In the genomic region with DNA sequence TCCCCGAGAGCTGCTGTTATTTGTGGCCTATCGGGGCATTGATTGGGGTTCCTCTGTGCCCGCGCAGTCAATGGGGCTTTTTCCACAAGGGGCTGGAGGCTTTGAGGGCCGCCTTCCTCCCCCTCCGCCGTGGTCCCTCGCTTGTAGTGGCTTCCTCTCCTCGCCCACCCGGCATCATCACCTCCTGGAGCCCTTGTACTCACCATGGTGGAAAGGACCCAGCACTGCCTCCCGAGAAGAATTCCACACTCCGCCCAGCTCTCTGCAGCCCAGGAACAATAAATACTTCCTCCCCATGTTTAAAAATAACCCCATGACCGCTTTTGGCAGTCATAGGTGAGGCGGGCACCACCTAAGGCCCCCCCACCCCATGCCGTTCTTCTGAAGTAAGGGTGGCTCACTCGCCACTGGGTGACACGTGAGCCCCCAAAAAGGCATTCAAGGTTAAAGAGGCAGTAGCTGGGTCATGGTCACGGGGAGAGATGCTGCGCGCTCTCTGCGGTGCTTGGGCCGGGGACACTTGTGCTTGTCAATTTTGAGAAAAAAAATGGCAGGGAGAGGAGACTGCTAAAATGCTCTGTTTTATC, we compare ENCODE assay signal across 17 cellular contexts. TPM values are rescaled to one million over a fixed set of nuclear protein-coding genes. Genes with fewer than 3 reads are reported as not detected.
A peak's percentile ranks its signal among the peaks of the same experiment; 100 is the strongest.
DNase-seq lines count a peak whose midpoint lies in the region; ATAC-seq, FAIRE-seq and TF ChIP-seq lines count a peak whose summit lies in the region.
"Had no signal": no experiment of that assay in that cellular context is flagged by ENCODE, and none has a peak within 500 bp of the region (broad histone marks: within the 10 kb centered on the region; RNA-seq: fewer than 3 reads in every experiment).

Gene MYL2 (minus strand): TSS at position 256 of the 587 bp plus-strand sequence. CDS start 50 bp downstream, at position 206.

- H3K27ac Mint-ChIP-seq in activated naive CD4-positive, alpha-beta T cell treated with anti-CD3 and anti-CD28 coated beads, Interleukin-2, amount 10 ng/mL, durations not matched to agents 7 days and 5 days = peak within 1 kb of the TSS; percentile 49
- H3K27ac Mint-ChIP-seq: CD8-positive, alpha-beta T cell had no signal

- H3K9me3 Mint-ChIP-seq in activated naive CD4-positive, alpha-beta T cell treated with anti-CD3 and anti-CD28 coated beads, Interleukin-2, amount 10 ng/mL, durations not matched to agents 7 days and 5 days = no peaks in the 10 kb centered on the region
- H3K9me3 Mint-ChIP-seq: CD8-positive, alpha-beta T cell had no signal

- no peak within 1 kb of the TSS for H3K4me3 Mint-ChIP-seq in activated naive CD4-positive, alpha-beta T cell treated with anti-CD3 and anti-CD28 coated beads, Interleukin-2, amount 10 ng/mL, durations not matched to agents 7 days and 5 days
- H3K4me3 Mint-ChIP-seq: CD8-positive, alpha-beta T cell had no signal

- H3K36me3 ChIP-seq in lung (ENCODE audit: control insufficient read depth in 2 of 2, insufficient read depth in 2 of 2, low read length in 2 of 2) (no peaks in the 10 kb centered on the region), small intestine (ENCODE audit: control insufficient read depth in 2 of 2, insufficient read depth in 2 of 2, low read length in 2 of 2) (no peaks in the 10 kb centered on the region), left lung (no peaks in the 10 kb centered on the region)
- H3K36me3 ChIP-seq: BLaER1 had no signal

- WGBS in lung, 2 donors = 72 to 77% methylated on average over 22 of the region's 22 CpGs
- WGBS in small intestine, 3 donors = 61 to 70% (median 69%) methylated on average over 22 of the region's 22 CpGs

- intact Hi-C loops in cardiac septum (cut with DNase I) = loop anchor here (1.0 kb wide), 1 partner anchor 11 kb away; no protein-coding TSS in a partner anchor
- intact Hi-C loops in left lung (cut with DNase I) = no loop called here

- H3K4me3 ChIP-seq in lung (peak within 1 kb of the TSS; percentile 11), small intestine (ENCODE audit: low read depth in 1 of 2, low read length in 2 of 2) (no peak within 1 kb of the TSS), left lung (no peak within 1 kb of the TSS)
- H3K4me3 ChIP-seq: BLaER1 had no signal

- ATAC-seq in lung (ENCODE audit: insufficient read depth, low FRiP score) (no peak), left lung (no peak), omental fat pad (ENCODE audit: low FRiP score) (no peak)
- ATAC-seq: CD8-positive, alpha-beta T cell had no signal

- H3K4me1 ChIP-seq in lung (ENCODE audit: control insufficient read depth in 2 of 2, insufficient read depth in 2 of 2, low read length in 2 of 2) (no peaks in the 10 kb centered on the region), small intestine (ENCODE audit: control insufficient read depth in 2 of 2, insufficient read depth in 1 of 2, low read depth in 1 of 2, low read length in 1 of 2) (no peaks in the 10 kb centered on the region), left lung (no peaks in the 10 kb centered on the region)

- DNase-seq in activated naive CD4-positive, alpha-beta T cell treated with anti-CD3 and anti-CD28 coated beads, Interleukin-2, amount 10 ng/mL, durations not matched to agents 7 days and 5 days = no peak
- DNase-seq in activated naive CD4-positive, alpha-beta T cell treated with anti-CD3 and anti-CD28 coated beads, Interleukin-2, amount 50 U/mL, for 16 hours = no peak
- peak; percentile 80 for DNase-seq in cardiac septum (ENCODE audit: low spot score)
- DNase-seq in lung (ENCODE audit: low spot score) = no peak
- no peak for DNase-seq in small intestine
- DNase-seq in left lung = no peak
- no peak for DNase-seq in omental fat pad (ENCODE audit: low spot score)
- DNase-seq in midbrain (lab: John Stamatoyannopoulos, UW) = no peak
- DNase-seq: CD8-positive, alpha-beta T cell; DMS79; NCI-H1105 treated with DMSO at 0.1 percent for 48 hours; NCI-H1930; NCI-H446; NCI-H748 treated with DMSO at 0.1 percent for 48 hours had no signal

- H3K27me3 ChIP-seq in lung (ENCODE audit: control insufficient read depth, insufficient read depth) (no peaks in the 10 kb centered on the region), small intestine (ENCODE audit: control insufficient read depth in 2 of 2, insufficient read depth in 2 of 2, low read length in 2 of 2) (peaks cover 0 to 2% of the 10 kb centered on the region in 2 donors), left lung (peaks cover 0 to 58% of the 10 kb centered on the region in 2 donors)
- H3K27me3 ChIP-seq: BLaER1 had no signal

- no peak for FAIRE-seq in small intestine (lab: Jason Lieb, UNC)

- peaks cover 33% of the 10 kb centered on the region for H3K27me3 Mint-ChIP-seq in activated naive CD4-positive, alpha-beta T cell treated with anti-CD3 and anti-CD28 coated beads, Interleukin-2, amount 10 ng/mL, durations not matched to agents 7 days and 5 days

- peak within 1 kb of the TSS in 1 of 2 donors; percentile 91 for H3K27ac ChIP-seq in lung (ENCODE audit: low read depth in 1 of 2, low read length in 1 of 2)
- H3K27ac ChIP-seq in small intestine (ENCODE audit: low read depth in 1 of 2, low read length in 1 of 2) = no peak within 1 kb of the TSS
- H3K27ac ChIP-seq in left lung = no peak within 1 kb of the TSS
- H3K27ac ChIP-seq: 22Rv1, BLaER1 had no signal

- H3K9me3 ChIP-seq in lung (ENCODE audit: control insufficient read depth in 2 of 2, insufficient read depth in 1 of 2, low read length in 1 of 2) (no peaks in the 10 kb centered on the region), small intestine (ENCODE audit: control insufficient read depth, low read depth) (no peaks in the 10 kb centered on the region), left lung (no peaks in the 10 kb centered on the region)
- H3K9me3 ChIP-seq: BLaER1 had no signal

- no peaks in the 10 kb centered on the region for H3K36me3 Mint-ChIP-seq in activated naive CD4-positive, alpha-beta T cell treated with anti-CD3 and anti-CD28 coated beads, Interleukin-2, amount 10 ng/mL, durations not matched to agents 7 days and 5 days
- H3K36me3 Mint-ChIP-seq: CD8-positive, alpha-beta T cell had no signal

- H3K4me1 Mint-ChIP-seq in activated naive CD4-positive, alpha-beta T cell treated with anti-CD3 and anti-CD28 coated beads, Interleukin-2, amount 10 ng/mL, durations not matched to agents 7 days and 5 days = no peaks in the 10 kb centered on the region

- TF ChIP-seq CTCF in lung (IDR thresholded peaks at IDR 0.05; ENCODE audit: control extremely low read depth, extremely low read depth) = no peak
- no peak for TF ChIP-seq CTCF in left lung (IDR thresholded peaks at IDR 0.05)
- TF ChIP-seq CTCF in omental fat pad (IDR thresholded peaks at IDR 0.05) = no peak

- CTCF ChIA-PET in activated naive CD4-positive, alpha-beta T cell treated with anti-CD3 and anti-CD28 coated beads, Interleukin-2, amount 10 ng/mL, durations not matched to agents 7 days and 5 days (lab: Charles Lee) = no interaction called here

RNA-seq across cellular contexts. Expression of gene MYL2, which starts in this region (rescaled TPM):
- total RNA-seq in cardiac septum (24,495 TPM), lung (not detected), left lung (1 to 10 TPM; 2.2 to 3.0 TPM), omental fat pad (not detected)
- polyA plus RNA-seq in lung (1 to 10 TPM in 1 of 2 donors, under 1 TPM in 1; 0.65 to 1.7 TPM), small intestine (100 to 1,000 TPM in 1 of 3 donors, 10 to 100 TPM in 1, under 1 TPM in 1; 0.55 to 143 (median 43.2) TPM)
- total RNA-seq: CD8-positive, alpha-beta T cell; G401 had no signal

Comparison
In these comparisons a context has a peak if more than half of its experiments do, and no peak if none do; other contexts are left out.
1. RNA of gene MYL2 (total RNA-seq): 24,495 TPM in cardiac septum (single experiment); 2.2 to 3.0 TPM in left lung, not detected in omental fat pad and not detected in lung; every median in the first group is over 1,000 times any median in the second.